Comparison of ENCODE assay signal across 10 cellular contexts in the genomic region with DNA sequence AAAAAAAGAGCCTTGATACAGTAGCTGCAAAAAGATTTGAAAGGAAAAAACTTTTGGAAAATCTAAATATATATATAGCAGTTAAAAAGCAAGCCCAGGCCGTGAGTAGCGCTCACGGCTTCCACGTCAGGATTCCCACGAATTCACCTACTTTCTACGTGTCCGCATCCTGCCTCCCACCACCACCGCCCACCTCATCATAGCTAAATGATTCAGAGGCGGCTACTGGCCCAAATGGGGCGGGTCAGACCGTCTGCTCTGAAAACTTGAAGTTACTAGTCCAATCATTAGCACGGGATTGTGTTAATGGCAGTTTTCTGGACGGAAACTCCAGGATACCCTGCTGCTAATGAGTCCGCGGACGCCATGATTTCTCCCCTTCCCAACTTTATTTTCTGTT. TPM values are rescaled to one million over a fixed set of nuclear protein-coding genes. Genes with fewer than 3 reads are reported as not detected.
DNase-seq lines count a peak whose midpoint lies in the region; ATAC-seq and TF ChIP-seq lines count a peak whose summit lies in the region.
"Had no signal": no experiment of that assay in that cellular context is flagged by ENCODE, and none has a peak within 500 bp of the region (broad histone marks: within the 10 kb centered on the region; RNA-seq: fewer than 3 reads in every experiment).

No MANE protein-coding gene starts in this region.

- DNase-seq in activated T-cell treated with anti-CD3 and anti-CD28 coated beads, Interleukin-2, amount 50 U/mL, for 24 hours, result no peak
- no peak for DNase-seq in activated T-cell treated with anti-CD3 and anti-CD28 coated beads for 4 hours
- DNase-seq in NCI-H2227 treated with DMSO at 0.1 percent for 48 hours (lab: John Stamatoyannopoulos, UW), result peak; percentile 26
- no peak for DNase-seq in MCF 10A (ENCODE audit: unreplicated experiment)
- no peak for DNase-seq in activated gamma-delta T cell treated with Interleukin-2 at 50 U/mL for 16 hours
- no peak for DNase-seq in substantia nigra (lab: John Stamatoyannopoulos, UW)
- DNase-seq: NCI-H1436 had no signal

- H3K27me3 ChIP-seq in skeletal muscle satellite cell (ENCODE audit: control insufficient read depth, insufficient read depth, low read length), result peaks cover 15% of the 10 kb centered on the region
- H3K27me3 ChIP-seq: testis had no signal

- no peak overlapping the region for H3K27ac Mint-ChIP-seq in activated T-cell treated with anti-CD3 and anti-CD28 coated beads, Interleukin-2, amount 50 U/mL, for 24 hours
- no peak overlapping the region for H3K27ac Mint-ChIP-seq in MCF 10A (ENCODE audit: low read depth, unreplicated experiment)

- peaks cover 2% of the 10 kb centered on the region for H3K9me3 Mint-ChIP-seq in activated T-cell treated with anti-CD3 and anti-CD28 coated beads, Interleukin-2, amount 50 U/mL, for 24 hours
- no peaks in the 10 kb centered on the region for H3K9me3 Mint-ChIP-seq in MCF 10A (ENCODE audit: unreplicated experiment)

- peaks cover 7% of the 10 kb centered on the region for H3K36me3 Mint-ChIP-seq in activated T-cell treated with anti-CD3 and anti-CD28 coated beads, Interleukin-2, amount 50 U/mL, for 24 hours (ENCODE audit: low read depth)
- peaks cover 6% of the 10 kb centered on the region for H3K36me3 Mint-ChIP-seq in MCF 10A (ENCODE audit: insufficient read depth, unreplicated experiment)

- no peaks in the 10 kb centered on the region for H3K36me3 ChIP-seq in skeletal muscle satellite cell (ENCODE audit: insufficient read depth, low read length)

- H3K4me1 Mint-ChIP-seq in activated T-cell treated with anti-CD3 and anti-CD28 coated beads, Interleukin-2, amount 50 U/mL, for 24 hours (ENCODE audit: low read depth), result peaks cover 37% of the 10 kb centered on the region
- H3K4me1 Mint-ChIP-seq in MCF 10A (ENCODE audit: insufficient read depth, unreplicated experiment), result peaks cover 20% of the 10 kb centered on the region

- H3K27me3 Mint-ChIP-seq in activated T-cell treated with anti-CD3 and anti-CD28 coated beads, Interleukin-2, amount 50 U/mL, for 24 hours, result peaks cover 17% of the 10 kb centered on the region
- H3K27me3 Mint-ChIP-seq in MCF 10A (ENCODE audit: insufficient read depth, unreplicated experiment), result peaks cover 24% of the 10 kb centered on the region

- CTCF ChIA-PET in MCF 10A (lab: Yijun Ruan, JAX), result interaction anchor here (0.6 to 1.7 kb wide), 6 partner anchors 10 to 1178 kb away, joined by 3 to 6 read pairs (median 3); no protein-coding TSS in a partner anchor

- no peak overlapping the region for H3K27ac ChIP-seq in substantia nigra (ENCODE audit: low read depth, low read length, poor library complexity, severe bottlenecking)
- H3K27ac ChIP-seq: testis had no signal

- H3K4me3 Mint-ChIP-seq in activated T-cell treated with anti-CD3 and anti-CD28 coated beads, Interleukin-2, amount 50 U/mL, for 24 hours, result peak overlapping the region; percentile 12
- H3K4me3 Mint-ChIP-seq in MCF 10A (ENCODE audit: unreplicated experiment), result peak overlapping the region; percentile 89

- peak overlapping the region; percentile 96 for H3K4me2 ChIP-seq in skeletal muscle satellite cell (ENCODE audit: low read length)

- POLR2A ChIA-PET in MCF 10A (lab: Yijun Ruan, JAX), result interaction anchor here (1.0 to 2.2 kb wide), 3 partner anchors 13 to 97 kb away, joined by 3 to 6 read pairs (median 3); no protein-coding TSS in a partner anchor

- peak overlapping the region; percentile 32 for H3K4me3 ChIP-seq in skeletal muscle satellite cell (ENCODE audit: low read length)

- peaks cover 10% of the 10 kb centered on the region for H3K4me1 ChIP-seq in skeletal muscle satellite cell (ENCODE audit: control insufficient read depth, insufficient read depth, low read length)

- ATAC-seq in HG03095 (IDR thresholded peaks at IDR 0.05; ENCODE audit: unreplicated experiment), result no peak

- H3K9ac ChIP-seq in skeletal muscle satellite cell (ENCODE audit: low read depth, low read length), result no peak overlapping the region

- no TSS peak for BruUV-seq in MCF 10A (replicated peaks; lab: Mats Ljungman, UMichigan)

- no peaks in the 10 kb centered on the region for H3K9me3 ChIP-seq in skeletal muscle satellite cell (replicated peaks; ENCODE audit: low read length)
- H3K9me3 ChIP-seq: testis had no signal

- intact Hi-C loops in MCF 10A (cut with micrococcal nuclease), result loop anchor here (5.0 to 10.0 kb wide), 3 partner anchors 71 to 108 kb away; partner anchors contain the start of gene RAB4A

- TF ChIP-seq CTCF in MCF 10A (IDR thresholded peaks at IDR 0.05; ENCODE audit: unreplicated experiment), result no peak

RNA-seq across cellular contexts. Expression of gene CCSAP, which starts 1.3 kb away (rescaled TPM):
- total RNA-seq in MCF 10A (2022), result 11.3 and 13.2 TPM in 2 replicates
- total RNA-seq in skeletal muscle satellite cell (2012; rRNA removed), result 4.3 and 7.6 TPM in 2 replicates
